Comparison of ENCODE assay signal across 9 cellular contexts in the genomic region with DNA sequence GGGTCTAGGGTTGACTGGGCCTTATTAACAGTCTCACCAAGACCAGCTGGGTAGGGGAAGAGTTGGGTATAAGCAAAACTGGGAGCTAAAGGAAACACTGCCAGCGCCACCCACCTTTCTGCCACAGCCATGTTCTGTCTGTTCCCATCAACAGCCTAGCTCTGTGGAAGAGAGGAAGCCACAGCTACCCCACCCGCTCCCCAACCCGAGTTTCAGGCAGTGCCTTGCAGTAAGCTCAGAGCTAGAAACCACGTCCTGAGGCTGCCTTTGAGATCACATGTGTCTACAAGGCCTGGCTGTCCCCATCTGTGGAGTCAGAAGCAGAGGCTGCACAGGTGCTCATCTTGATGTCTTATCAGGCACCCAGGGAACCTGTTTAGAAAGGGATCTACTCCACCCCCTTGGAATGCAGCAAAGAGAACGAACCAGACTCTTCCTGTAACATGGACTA. TPM values are rescaled to one million over a fixed set of nuclear protein-coding genes. Genes with fewer than 3 reads are reported as not detected.
A peak's percentile ranks its signal among the peaks of the same experiment; 100 is the strongest.
DNase-seq lines count a peak whose midpoint lies in the region; ATAC-seq and TF ChIP-seq lines count a peak whose summit lies in the region.
"Had no signal": no experiment of that assay in that cellular context is flagged by ENCODE, and none has a peak within 500 bp of the region (broad histone marks: within the 10 kb centered on the region; RNA-seq: fewer than 3 reads in every experiment).

No MANE protein-coding gene starts in this region.

- TF ChIP-seq EP300 in stomach (IDR thresholded peaks at IDR 0.05), result no peak

- peak overlapping the region; percentile 77 for H3K27ac Mint-ChIP-seq in activated CD4-positive, alpha-beta T cell treated with anti-CD3 and anti-CD28 coated beads, Interleukin-2, amount 10 ng/mL, durations not matched to agents 24 days and 14 days

- peaks cover 57% of the 10 kb centered on the region for H3K36me3 Mint-ChIP-seq in activated CD4-positive, alpha-beta T cell treated with anti-CD3 and anti-CD28 coated beads, Interleukin-2, amount 10 ng/mL, durations not matched to agents 24 days and 14 days (ENCODE audit: low read depth)

- H3K9me3 Mint-ChIP-seq in activated CD4-positive, alpha-beta T cell treated with anti-CD3 and anti-CD28 coated beads, Interleukin-2, amount 10 ng/mL, durations not matched to agents 24 days and 14 days, result no peaks in the 10 kb centered on the region

- ATAC-seq in left ventricle myocardium superior (peak; percentile 1), HG02610 (IDR thresholded peaks at IDR 0.05; ENCODE audit: unreplicated experiment) (no peak)

- no peaks in the 10 kb centered on the region for H3K9me3 ChIP-seq in stomach

- peaks cover 3 to 80% (median 46%) of the 10 kb centered on the region in 4 donors for H3K4me1 ChIP-seq in stomach

- peaks cover 40 to 99% (median 92%) of the 10 kb centered on the region in 4 donors for H3K36me3 ChIP-seq in stomach

- WGBS in stomach, 5 donors, result 37 to 53% (median 51%) methylated on average over 5 of the region's 5 CpGs

- no peak overlapping the region for H3K4me3 ChIP-seq in stomach

- no peak for TF ChIP-seq POLR2A in stomach (IDR thresholded peaks at IDR 0.05)

- H3K27me3 Mint-ChIP-seq in activated CD4-positive, alpha-beta T cell treated with anti-CD3 and anti-CD28 coated beads, Interleukin-2, amount 10 ng/mL, durations not matched to agents 24 days and 14 days, result no peaks in the 10 kb centered on the region

- no peaks in the 10 kb centered on the region for H3K27me3 ChIP-seq in stomach

- peak; percentile 70 for DNase-seq in activated CD8-positive, alpha-beta memory T cell treated with anti-CD3 and anti-CD28 coated beads for 24 hours
- no peak for DNase-seq in activated CD8-positive, alpha-beta memory T cell treated with anti-CD3 and anti-CD28 coated beads, Interleukin-2, amount 50 U/mL, for 48 hours
- peak; percentile 91 for DNase-seq in activated CD4-positive, alpha-beta T cell treated with anti-CD3 and anti-CD28 coated beads, Interleukin-2, amount 10 ng/mL, durations not matched to agents 24 days and 14 days
- DNase-seq in left ventricle myocardium superior, result no peak
- no peak for DNase-seq in stomach
- DNase-seq in stimulated activated CD4-positive, alpha-beta T cell treated with anti-CD3 and anti-CD28 coated beads, Interleukin-1b, Interleukin-23, amount 100 ng/mL, for 48 hours, result no peak
- no peak for DNase-seq in NCI-H748 (lab: John Stamatoyannopoulos, UW; ENCODE audit: unreplicated experiment)

- TF ChIP-seq CTCF in stomach (IDR thresholded peaks at IDR 0.05), result no peak

- H3K4me3 Mint-ChIP-seq in activated CD4-positive, alpha-beta T cell treated with anti-CD3 and anti-CD28 coated beads, Interleukin-2, amount 10 ng/mL, durations not matched to agents 24 days and 14 days, result peak overlapping the region; percentile 30

- peaks cover 39% of the 10 kb centered on the region for H3K4me1 Mint-ChIP-seq in activated CD4-positive, alpha-beta T cell treated with anti-CD3 and anti-CD28 coated beads, Interleukin-2, amount 10 ng/mL, durations not matched to agents 24 days and 14 days

- peak overlapping the region in 3 of 5 donors; percentile 22 to 71 (median 44) for H3K27ac ChIP-seq in stomach
- H3K27ac ChIP-seq: C4-2B had no signal

- intact Hi-C loops in activated CD4-positive, alpha-beta T cell treated with anti-CD3 and anti-CD28 coated beads, Interleukin-2, amount 10 ng/mL, durations not matched to agents 24 days and 14 days (cut with micrococcal nuclease), result loop anchor here (5.0 kb wide), 1 partner anchor 36 kb away; no protein-coding TSS in a partner anchor
- intact Hi-C loops in left ventricle myocardium superior (cut with micrococcal nuclease), result no loop called here
- intact Hi-C loops in stomach (cut with DNase I; ENCODE audit: low total_unique reads), result no loop called here

RNA-seq across cellular contexts. Expression of gene HNRNPH1, which starts 15.3 kb away (rescaled TPM):
- total RNA-seq in activated CD4-positive, alpha-beta T cell treated with anti-CD3 and anti-CD28 coated beads, Interleukin-2, amount 10 ng/mL, durations not matched to agents 24 days and 14 days, result 952 and 964 TPM in 2 replicates
- total RNA-seq in left ventricle myocardium superior (230 TPM), stomach (1,000 to 10,000 TPM in 1 of 5 donors, 100 to 1,000 TPM in 4; 468 to 1,215 (median 732) TPM)
- polyA plus RNA-seq in stomach, result 100 to 1,000 TPM in 2 of 3 donors, 10 to 100 TPM in 1; 87.5 to 193 (median 106) TPM

RNA-seq across cellular contexts. Expression of gene RUFY1, which starts 57.8 kb away (rescaled TPM):
- 38.8 and 40.6 TPM in 2 replicates for total RNA-seq in activated CD4-positive, alpha-beta T cell treated with anti-CD3 and anti-CD28 coated beads, Interleukin-2, amount 10 ng/mL, durations not matched to agents 24 days and 14 days
- total RNA-seq in left ventricle myocardium superior, result 24.5 TPM
- total RNA-seq in stomach, result 100 to 1,000 TPM in 2 of 5 donors, 10 to 100 TPM in 3; 36.7 to 128 (median 55.6) TPM
- 10 to 100 TPM; 26.0 to 31.7 (median 30.7) TPM for polyA plus RNA-seq in stomach

Comparison
In these comparisons a context has a peak if more than half of its experiments do, and no peak if none do; other contexts are left out.
1. DNase-seq: peak in activated CD8-positive, alpha-beta memory T cell treated with anti-CD3 and anti-CD28 coated beads for 24 hours (single experiment) and activated CD4-positive, alpha-beta T cell treated with anti-CD3 and anti-CD28 coated beads, Interleukin-2, amount 10 ng/mL, durations not matched to agents 24 days and 14 days (single experiment); none in activated CD8-positive, alpha-beta memory T cell treated with anti-CD3 and anti-CD28 coated beads, Interleukin-2, amount 50 U/mL, for 48 hours (single experiment), left ventricle myocardium superior (single experiment), stomach (single experiment), stimulated activated CD4-positive, alpha-beta T cell treated with anti-CD3 and anti-CD28 coated beads, Interleukin-1b, Interleukin-23, amount 100 ng/mL, for 48 hours (single experiment) and NCI-H748 (single experiment).